ENCODE assay signal across 7 cellular contexts in genomic region chr18:3593381-3593903, GRCh38.
DNase-seq lines count a peak whose midpoint lies in the region; ATAC-seq lines count a peak whose summit lies in the region.

No MANE protein-coding gene starts in this region.

- H3K4me3 ChIP-seq in SJSA1 = peak overlapping the region; percentile 30
- peak overlapping the region; percentile 48 for H3K4me3 ChIP-seq in mononuclear cell (ENCODE audit: low read length)
- H3K4me3 ChIP-seq in aorta (ENCODE audit: low read length in 2 of 2) = peak overlapping the region in 1 of 2 donors; percentile 44

- H3K36me3 ChIP-seq in SJSA1 (no peaks in the 10 kb centered on the region), aorta (ENCODE audit: control insufficient read depth in 1 of 2, insufficient read depth in 2 of 2, low read length in 1 of 2) (no peaks in the 10 kb centered on the region)

- H3K4me1 ChIP-seq in SJSA1 (replicated peaks) (peaks cover 42% of the 10 kb centered on the region), mononuclear cell (ENCODE audit: insufficient read depth, low read length) (peaks cover 53% of the 10 kb centered on the region), aorta (ENCODE audit: control insufficient read depth in 1 of 2, insufficient read depth in 2 of 2, low read length in 2 of 2) (peaks cover 7 to 13% of the 10 kb centered on the region in 2 donors)

- intact Hi-C loops in aorta (cut with DNase I) = loop anchor here (5.0 to 10.0 kb wide), 3 partner anchors 141 to 329 kb away; partner anchors contain the start of genes MYL12B (in 1 of the 2) and TGIF1 (in 1 of the 2)

- peak; percentile 2 for ATAC-seq in GM18517 (IDR thresholded peaks at IDR 0.05; ENCODE audit: unreplicated experiment)
- peak; percentile 2 for ATAC-seq in HG03159 (IDR thresholded peaks at IDR 0.05; ENCODE audit: unreplicated experiment)
- peak; percentile 19 for ATAC-seq in aorta (ENCODE audit: low FRiP score)

- H3K9me3 ChIP-seq in SJSA1 (replicated peaks) (no peaks in the 10 kb centered on the region), mononuclear cell (ENCODE audit: low read depth, low read length) (no peaks in the 10 kb centered on the region), aorta (ENCODE audit: control insufficient read depth, low read length) (no peaks in the 10 kb centered on the region)

- DNase-seq in SJSA1 (ENCODE audit: low read depth in 1 of 2, low spot score in 2 of 2) (peak; percentile 90 to 92), ecto neural progenitor cell (ENCODE audit: low spot score) (peak; percentile 73), aorta (peak in 1 of 2 donors; percentile 61)
- no peak for DNase-seq in stimulated activated CD4-positive, alpha-beta T cell treated with anti-CD3 and anti-CD28 coated beads, Interleukin-2, amount 100 ng/mL, for 24 hours

- no peaks in the 10 kb centered on the region for H3K27me3 ChIP-seq in SJSA1 (replicated peaks)
- H3K27me3 ChIP-seq in mononuclear cell (ENCODE audit: insufficient read depth, low read length) = no peaks in the 10 kb centered on the region
- no peaks in the 10 kb centered on the region for H3K27me3 ChIP-seq in aorta (ENCODE audit: control insufficient read depth in 1 of 2, insufficient read depth in 2 of 2, low read length in 1 of 2)

- 14 to 15% methylated on average over 11 of the region's 11 CpGs for WGBS in aorta, 2 donors

- H3K27ac ChIP-seq in SJSA1 (peak overlapping the region; percentile 91), aorta (ENCODE audit: low read depth in 1 of 2, low read length in 2 of 2) (peak overlapping the region; percentile 73 to 100)

Comparison
In these comparisons a context has a peak if more than half of its experiments do, and no peak if none do; other contexts are left out.
1. DNase-seq: peak in SJSA1 (2 of 2) and ecto neural progenitor cell (single experiment); none in stimulated activated CD4-positive, alpha-beta T cell treated with anti-CD3 and anti-CD28 coated beads, Interleukin-2, amount 100 ng/mL, for 24 hours (0 of 2).
2. Peak in every context shown above with its lines, with median percentiles within 50 percentile points of each other: ATAC-seq.